Comparison of ENCODE assay signal across 14 cellular contexts in genomic region chr2:199136681-199137080, GRCh38.
A peak's percentile ranks its signal among the peaks of the same experiment; 100 is the strongest.
DNase-seq lines count a peak whose midpoint lies in the region; ATAC-seq, FAIRE-seq and TF ChIP-seq lines count a peak whose summit lies in the region.
"Had no signal": no experiment of that assay in that cellular context is flagged by ENCODE, and none has a peak within 500 bp of the region (broad histone marks: within the 10 kb centered on the region; RNA-seq: fewer than 3 reads in every experiment).

No MANE protein-coding gene starts in this region.

- H2BK120ac ChIP-seq in mesenchymal stem cell (ENCODE audit: low read depth, low read length): no peak overlapping the region

- no peak overlapping the region for H3K27ac ChIP-seq in K562 (ENCODE audit: extremely low read depth, low read depth, low read length)
- no peak overlapping the region for H3K27ac ChIP-seq in mesenchymal stem cell (ENCODE audit: low read length, poor library complexity, severe bottlenecking)
- no peak overlapping the region for H3K27ac ChIP-seq in prostate gland
- H3K27ac ChIP-seq: heart left ventricle had no signal

- H3K27me3 ChIP-seq in K562 (ENCODE audit: control insufficient read depth in 2 of 2, insufficient read depth in 2 of 2, low read length in 2 of 2) (no peaks in the 10 kb centered on the region), mesenchymal stem cell (ENCODE audit: control insufficient read depth in 1 of 2, insufficient read depth in 1 of 2, low read length in 2 of 2) (no peaks in the 10 kb centered on the region), prostate gland (replicated peaks; ENCODE audit: insufficient read depth) (no peaks in the 10 kb centered on the region)
- H3K27me3 ChIP-seq: heart left ventricle had no signal

- H2AK5ac ChIP-seq in mesenchymal stem cell (ENCODE audit: low read length, severe bottlenecking): no peak overlapping the region

- no TSS peak for BruUV-seq in K562 (replicated peaks; lab: Mats Ljungman, UMichigan)

- POLR2A ChIA-PET in K562 (lab: Yijun Ruan, JAX): no interaction called here
- POLR2A ChIA-PET in HEK293T (lab: Yijun Ruan, JAX): no interaction called here

- no peak overlapping the region for H3K9ac ChIP-seq in K562 (ENCODE audit: insufficient read depth in 1 of 2, low read depth in 2 of 2, low read length in 2 of 2)
- no peak overlapping the region for H3K9ac ChIP-seq in mesenchymal stem cell (ENCODE audit: low read length)

- H3K14ac ChIP-seq in mesenchymal stem cell (ENCODE audit: low read length in 2 of 2): no peak overlapping the region

- no peak for TF ChIP-seq RAD21 in K562 (CRISPR knock-in tag; conservative IDR thresholded peaks at IDR 0.05 in 1 of 2, IDR thresholded peaks at IDR 0.05 in 1 of 2)

- H3K4me1 ChIP-seq in K562 (replicated peaks in 1 of 2; ENCODE audit: control insufficient read depth in 2 of 2, insufficient read depth in 2 of 2, low read length in 2 of 2) (no peaks in the 10 kb centered on the region), mesenchymal stem cell (ENCODE audit: control insufficient read depth, insufficient read depth, low read depth, low read length) (peaks cover 2% of the 10 kb centered on the region), prostate gland (replicated peaks) (no peaks in the 10 kb centered on the region)
- H3K4me1 ChIP-seq: heart left ventricle had no signal

- H2AFZ ChIP-seq in K562 (ENCODE audit: low read depth, low read length): no peak overlapping the region
- no peak overlapping the region for H2AFZ ChIP-seq in mesenchymal stem cell (ENCODE audit: low read depth, low read length)

- H3K4ac ChIP-seq in mesenchymal stem cell (ENCODE audit: low read depth in 1 of 2, low read length in 2 of 2): no peak overlapping the region

- H3K18ac ChIP-seq in mesenchymal stem cell (ENCODE audit: low read depth in 1 of 2, low read length in 2 of 2): no peak overlapping the region

- H3K36me3 ChIP-seq in K562 (ENCODE audit: control insufficient read depth, insufficient read depth, low read length) (no peaks in the 10 kb centered on the region), mesenchymal stem cell (ENCODE audit: control insufficient read depth in 1 of 2, insufficient read depth in 2 of 2, low read depth in 1 of 2, low read length in 2 of 2) (no peaks in the 10 kb centered on the region), prostate gland (no peaks in the 10 kb centered on the region)
- H3K36me3 ChIP-seq: heart left ventricle had no signal

- H4K8ac ChIP-seq in mesenchymal stem cell (ENCODE audit: low read length): no peak overlapping the region

- in situ Hi-C loops in K562 (cut with MboI): no loop called here

- ATAC-seq in K562 (no peak), GM18498 (IDR thresholded peaks at IDR 0.05; ENCODE audit: unreplicated experiment) (no peak)
- ATAC-seq: heart left ventricle had no signal

- no peak overlapping the region for H4K91ac ChIP-seq in mesenchymal stem cell (ENCODE audit: low read length)

- no peak for TF ChIP-seq CTCF in K562 (IDR thresholded peaks at IDR 0.05 in 2 of 3, conservative IDR thresholded peaks at IDR 0.05 in 1 of 3; ENCODE audit: insufficient read depth in 2 of 3, low read depth in 1 of 3, low read length in 3 of 3)
- TF ChIP-seq CTCF in prostate gland (IDR thresholded peaks at IDR 0.05): no peak

- no peaks in the 10 kb centered on the region for H3K9me1 ChIP-seq in K562 (ENCODE audit: control insufficient read depth, insufficient read depth, low read length)

- H3K4me2 ChIP-seq in K562 (ENCODE audit: insufficient read depth, low read length) (no peak overlapping the region), mesenchymal stem cell (ENCODE audit: low read length, poor library complexity, severe bottlenecking) (no peak overlapping the region)

- no peaks in the 10 kb centered on the region for H3K79me2 ChIP-seq in K562 (ENCODE audit: control insufficient read depth, insufficient read depth, low read length)

- H3K79me1 ChIP-seq in mesenchymal stem cell (replicated peaks; ENCODE audit: low read length, poor library complexity, severe bottlenecking): no peaks in the 10 kb centered on the region

- intact Hi-C loops in K562 (cut with micrococcal nuclease) (no loop called here), prostate gland (cut with DNase I) (no loop called here)

- CTCF ChIA-PET in K562 (lab: Yijun Ruan, JAX; ENCODE audit: low intra/inter-chr PET ratio) (no interaction called here), HEK293T (lab: Yijun Ruan, JAX) (no interaction called here)

- no peak for TF ChIP-seq EP300 in K562 (IDR thresholded peaks at IDR 0.05; ENCODE audit: low read length)

- no peak for FAIRE-seq in K562 (lab: Jason Lieb, UNC)

- DNase-seq in EL: peak; percentile 78
- DNase-seq in M059J (ENCODE audit: low read depth): peak; percentile 85
- DNase-seq in K562 (ENCODE audit: extremely low read depth in 1 of 4, low spot score in 3 of 4): peak in 3 of 4 experiments; percentile 5 to 24 (median 8)
- peak; percentile 20 for DNase-seq in mesenchymal stem cell
- no peak for DNase-seq in prostate gland (ENCODE audit: low spot score)
- no peak for DNase-seq in cortex of kidney (lab: John Stamatoyannopoulos, UW)
- DNase-seq in HEK293T (ENCODE audit: extremely low spot score): no peak
- DNase-seq: activated CD4-positive, alpha-beta T cell treated with anti-CD3 and anti-CD28 coated beads, Interleukin-2, amount 50 U/mL, for 48 hours; activated naive CD4-positive, alpha-beta T cell; DMS 273 treated with DMSO at 0.1 percent for 48 hours; heart left ventricle; NCI-H748 treated with DMSO at 0.1 percent for 48 hours; stimulated activated CD4-positive, alpha-beta T cell treated with anti-CD3 and anti-CD28 coated beads, Interleukin-4, amount 100 ng/mL, for 24 hours had no signal

- no peaks in the 10 kb centered on the region for H4K20me1 ChIP-seq in K562 (replicated peaks; ENCODE audit: control insufficient read depth, insufficient read depth, low read length)

- H3K4me3 ChIP-seq in K562 (no peak overlapping the region), mesenchymal stem cell (ENCODE audit: insufficient read depth in 1 of 2, low read depth in 1 of 2, low read length in 2 of 2) (no peak overlapping the region), prostate gland (no peak overlapping the region)
- H3K4me3 ChIP-seq: heart left ventricle had no signal

- H2BK12ac ChIP-seq in mesenchymal stem cell (ENCODE audit: low read length in 2 of 2): no peak overlapping the region

- TF ChIP-seq POLR2A in K562 (conservative IDR thresholded peaks at IDR 0.05): no peak
- no peak for TF ChIP-seq POLR2A in prostate gland (IDR thresholded peaks at IDR 0.05)

- H3K23ac ChIP-seq in mesenchymal stem cell (ENCODE audit: low read length in 2 of 2): no peak overlapping the region

- H2BK15ac ChIP-seq in mesenchymal stem cell (ENCODE audit: low read depth, poor library complexity, severe bottlenecking): no peak overlapping the region

- H3K9me3 ChIP-seq in K562 (replicated peaks; ENCODE audit: control insufficient read depth, insufficient read depth, low read depth, low read length) (no peaks in the 10 kb centered on the region), mesenchymal stem cell (ENCODE audit: control insufficient read depth, low read length) (peaks cover 18% of the 10 kb centered on the region), prostate gland (no peaks in the 10 kb centered on the region)

- no peak overlapping the region for H2BK5ac ChIP-seq in mesenchymal stem cell (ENCODE audit: low read depth, low read length, poor library complexity, severe bottlenecking)

TF ChIP-seq in HEK293T, 16 proteins besides CTCF, POLR2A, EP300 and RAD21:
- no peak for TF ChIP-seq SUZ12 (IDR thresholded peaks at IDR 0.05)
- TF ChIP-seq L3MBTL2 (conservative IDR thresholded peaks at IDR 0.05): no peak
- TF ChIP-seq TARDBP (IDR thresholded peaks at IDR 0.05): no peak
- TF ChIP-seq HDGF (IDR thresholded peaks at IDR 0.05; ENCODE audit: borderline replicate concordance): no peak
- no peak for TF ChIP-seq ZNF384 (IDR thresholded peaks at IDR 0.05)
- no peak for TF ChIP-seq FOXM1 (IDR thresholded peaks at IDR 0.05; ENCODE audit: borderline replicate concordance)
- no peak for TF ChIP-seq BHLHE40 (IDR thresholded peaks at IDR 0.05; ENCODE audit: borderline replicate concordance)
- TF ChIP-seq LEF1 (IDR thresholded peaks at IDR 0.05; ENCODE audit: borderline replicate concordance): no peak
- no peak for TF ChIP-seq CTBP1 (IDR thresholded peaks at IDR 0.05; ENCODE audit: borderline replicate concordance)
- TF ChIP-seq ELF4 (IDR thresholded peaks at IDR 0.05): no peak
- no peak for TF ChIP-seq SP1 (IDR thresholded peaks at IDR 0.05)

Comparison
In these comparisons a context has a peak if more than half of its experiments do, and no peak if none do; other contexts are left out.
1. DNase-seq: peak in EL (single experiment), M059J (single experiment), K562 (3 of 4) and mesenchymal stem cell (single experiment); none in prostate gland (single experiment), cortex of kidney (single experiment) and HEK293T (single experiment).